Comparison of ENCODE assay signal across 23 cellular contexts in genomic region chr14:67512463-67513134, GRCh38. TPM values are rescaled to one million over a fixed set of nuclear protein-coding genes. Genes with fewer than 3 reads are reported as not detected.
A peak's percentile ranks its signal among the peaks of the same experiment; 100 is the strongest.
DNase-seq lines count a peak whose midpoint lies in the region; ATAC-seq and TF ChIP-seq lines count a peak whose summit lies in the region.
"Had no signal": no experiment of that assay in that cellular context is flagged by ENCODE, and none has a peak within 500 bp of the region (broad histone marks: within the 10 kb centered on the region; RNA-seq: fewer than 3 reads in every experiment).

No MANE protein-coding gene starts in this region.

- H3K27ac ChIP-seq in breast epithelium = peak overlapping the region; percentile 79 to 90
- H3K27ac ChIP-seq in mammary epithelial cell (ENCODE audit: insufficient read depth, low read depth, low read length) = no peak overlapping the region
- peak overlapping the region; percentile 91 for H3K27ac ChIP-seq in Karpas-422 (ENCODE audit: low read length)
- H3K27ac ChIP-seq: C4-2B, colonic mucosa, suprapubic skin had no signal

- H3K27me3 ChIP-seq in breast epithelium = no peaks in the 10 kb centered on the region
- no peaks in the 10 kb centered on the region for H3K27me3 ChIP-seq in mammary epithelial cell (ENCODE audit: insufficient read depth, low read length)
- H3K27me3 ChIP-seq in Karpas-422 (ENCODE audit: low read length) = no peaks in the 10 kb centered on the region
- H3K27me3 ChIP-seq: colonic mucosa, suprapubic skin had no signal

- H3K27ac Mint-ChIP-seq in immature natural killer cell (peak overlapping the region; percentile 79 to 94 (median 90)), progenitor cell of endocrine pancreas (no peak overlapping the region)
- H3K27ac Mint-ChIP-seq: endodermal cell, HFFc6, T-helper 17 cell, WTC11 had no signal

- dilution Hi-C loops in mammary epithelial cell (cut with HindIII; ENCODE audit: low sequenced_read_pairs) = loop anchor here (5.0 kb wide), 1 partner anchor 50 kb away; no protein-coding TSS in a partner anchor

- H3K79me2 ChIP-seq in mammary epithelial cell (ENCODE audit: insufficient read depth, low read length) (no peaks in the 10 kb centered on the region), Karpas-422 (ENCODE audit: low read length) (peaks cover 60% of the 10 kb centered on the region)

- H3K4me3 ChIP-seq in breast epithelium = no peak overlapping the region
- no peak overlapping the region for H3K4me3 ChIP-seq in mammary epithelial cell (replicated peaks in 1 of 3; ENCODE audit: insufficient read depth in 1 of 3, low read depth in 2 of 3, low read length in 3 of 3)
- peak overlapping the region; percentile 79 for H3K4me3 ChIP-seq in Karpas-422 (ENCODE audit: low read length)
- H3K4me3 ChIP-seq: colonic mucosa, suprapubic skin had no signal

- no peaks in the 10 kb centered on the region for H3K36me3 Mint-ChIP-seq in immature natural killer cell
- no peaks in the 10 kb centered on the region for H3K36me3 Mint-ChIP-seq in progenitor cell of endocrine pancreas (ENCODE audit: insufficient read depth)
- H3K36me3 Mint-ChIP-seq: WTC11 had no signal

- H3K4me3 Mint-ChIP-seq in immature natural killer cell (peak overlapping the region in 1 of 5 donors; percentile 22), progenitor cell of endocrine pancreas (ENCODE audit: low read depth) (no peak overlapping the region)
- H3K4me3 Mint-ChIP-seq: endodermal cell, HFFc6, WTC11 had no signal

- H3K4me2 ChIP-seq in mammary epithelial cell (ENCODE audit: insufficient read depth, low read depth, low read length) (no peak overlapping the region), Karpas-422 (ENCODE audit: low read depth, low read length, poor library complexity, severe bottlenecking) (peak overlapping the region; percentile 78)

- no peaks in the 10 kb centered on the region for H3K9me3 Mint-ChIP-seq in immature natural killer cell
- H3K9me3 Mint-ChIP-seq in progenitor cell of endocrine pancreas (ENCODE audit: low read depth) = no peaks in the 10 kb centered on the region
- H3K9me3 Mint-ChIP-seq: endodermal cell, HFFc6, naive B cell, WTC11 had no signal

- H3K27me3 Mint-ChIP-seq in immature natural killer cell (ENCODE audit: low read depth in 3 of 3) (peaks cover 0 to 6% (median 3%) of the 10 kb centered on the region in 3 donors), progenitor cell of endocrine pancreas (peaks cover 29% of the 10 kb centered on the region)
- H3K27me3 Mint-ChIP-seq: naive B cell, T-helper 17 cell had no signal

- CTCF ChIA-PET in mammary epithelial cell (lab: Charles Lee; ENCODE audit: low non-redundant PET) = no interaction called here

- TF ChIP-seq CTCF in breast epithelium (IDR thresholded peaks at IDR 0.05) (no peak), mammary epithelial cell (conservative IDR thresholded peaks at IDR 0.05 in 1 of 2, IDR thresholded peaks at IDR 0.05 in 1 of 2; ENCODE audit: extremely low read depth in 1 of 2, insufficient read depth in 1 of 2, low read depth in 1 of 2, low read length in 2 of 2) (no peak), progenitor cell of endocrine pancreas (IDR thresholded peaks at IDR 0.05; ENCODE audit: unreplicated experiment) (no peak)

- no peak for TF ChIP-seq POLR2A in breast epithelium (IDR thresholded peaks at IDR 0.05)

- WGBS in mammary epithelial cell (ENCODE audit: low coverage, missing lambda C conversion rate) = 78% methylated on average over 4 of the region's 4 CpGs

- H3K9ac ChIP-seq in mammary epithelial cell (ENCODE audit: insufficient read depth, low read length) (no peak overlapping the region), Karpas-422 (ENCODE audit: low read length) (peak overlapping the region; percentile 87)

- ATAC-seq in GM18519 (IDR thresholded peaks at IDR 0.05; ENCODE audit: low FRiP score, unreplicated experiment) = no peak
- ATAC-seq in HG02852 (IDR thresholded peaks at IDR 0.05; ENCODE audit: unreplicated experiment) = no peak
- ATAC-seq: T-helper 17 cell, WTC11 had no signal

- H2AFZ ChIP-seq in mammary epithelial cell (ENCODE audit: low read depth, low read length) (no peak overlapping the region), Karpas-422 (ENCODE audit: low read length) (no peak overlapping the region)

- H3K36me3 ChIP-seq in breast epithelium (no peaks in the 10 kb centered on the region), mammary epithelial cell (ENCODE audit: insufficient read depth, low read length) (no peaks in the 10 kb centered on the region), Karpas-422 (ENCODE audit: insufficient read depth, low read length) (no peaks in the 10 kb centered on the region)
- H3K36me3 ChIP-seq: colonic mucosa, suprapubic skin had no signal

- BruUV-seq in mammary epithelial cell (replicated peaks; lab: Mats Ljungman, UMichigan) = no TSS peak

- DNase-seq in breast epithelium (ENCODE audit: low spot score in 2 of 2) (no peak), mammary epithelial cell (no peak), Karpas-422 (peak; percentile 87), immature natural killer cell (no peak), superior temporal gyrus (ENCODE audit: extremely low spot score) (peak; percentile 8), progenitor cell of endocrine pancreas (ENCODE audit: low spot score, unreplicated experiment) (no peak)
- DNase-seq: activated CD4-positive, alpha-beta T cell treated with anti-CD3 and anti-CD28 coated beads, Interleukin-2, amount 50 U/mL, for 48 hours; activated effector memory CD4-positive, alpha-beta T cell treated with anti-CD3 and anti-CD28 coated beads, Interleukin-2, amount 50 U/mL, for 16 hours; colonic mucosa; DMS 273 treated with DMSO at 0.1 percent for 48 hours; endodermal cell; HFFc6; kidney glomerular epithelial cell; naive B cell; NCI-H1048; NCI-H2029; NCI-H446 treated with DMSO at 0.1 percent for 48 hours; T-helper 17 cell had no signal

- in situ Hi-C loops in mammary epithelial cell (cut with MboI; ENCODE audit: low sequenced_read_pairs in 2 of 2) = no loop called here

- no peaks in the 10 kb centered on the region for H3K9me2 ChIP-seq in Karpas-422 (replicated peaks; ENCODE audit: insufficient read depth, low read length)

- H3K4me1 Mint-ChIP-seq in immature natural killer cell = peaks cover 27 to 52% of the 10 kb centered on the region in 2 donors
- H3K4me1 Mint-ChIP-seq in progenitor cell of endocrine pancreas (ENCODE audit: low read depth) = peaks cover 10% of the 10 kb centered on the region

- H4K20me1 ChIP-seq in mammary epithelial cell (ENCODE audit: insufficient read depth, low read length) (no peaks in the 10 kb centered on the region), Karpas-422 (ENCODE audit: insufficient read depth, low read depth, low read length) (no peaks in the 10 kb centered on the region)

- H3K9me3 ChIP-seq in breast epithelium = no peaks in the 10 kb centered on the region
- no peaks in the 10 kb centered on the region for H3K9me3 ChIP-seq in mammary epithelial cell (replicated peaks; ENCODE audit: insufficient read depth, low read length)
- H3K9me3 ChIP-seq in Karpas-422 (ENCODE audit: low read length) = no peaks in the 10 kb centered on the region
- H3K9me3 ChIP-seq: colonic mucosa, suprapubic skin had no signal

- intact Hi-C loops in breast epithelium (cut with DNase I; ENCODE audit: low total_unique reads) (no loop called here), mammary epithelial cell (cut with micrococcal nuclease) (no loop called here)

- H3K4me1 ChIP-seq in breast epithelium = peaks cover 0 to 5% of the 10 kb centered on the region in 2 donors
- peaks cover 19% of the 10 kb centered on the region for H3K4me1 ChIP-seq in mammary epithelial cell (ENCODE audit: insufficient read depth, low read length)
- H3K4me1 ChIP-seq in Karpas-422 (ENCODE audit: low read length) = peaks cover 62% of the 10 kb centered on the region

RNA-seq across cellular contexts. Expression of gene PLEKHH1, which starts 20.5 kb away (rescaled TPM):
- total RNA-seq in breast epithelium (10 to 100 TPM in 2 of 3 donors, 1 to 10 TPM in 1; 2.9 to 18.9 (median 14.7) TPM), mammary epithelial cell (10 to 100 TPM in 1 of 2 donors, 1 to 10 TPM in 1; 6.7 to 11.9 TPM), progenitor cell of endocrine pancreas (119 and 127 TPM in 2 replicates)
- polyA plus RNA-seq in mammary epithelial cell (3.1 TPM), immature natural killer cell (under 1 TPM in 1 of 3 donors, not detected in 2; 0.22 TPM)
- polyA minus RNA-seq in mammary epithelial cell = 41.7 TPM
- 0.83 and 3.7 TPM in 2 replicates for total RNA-seq in Karpas-422 (2014; rRNA removed; shearing (Covaris generic); ENCODE audit: low replicate concordance)

RNA-seq across cellular contexts. Expression of gene TMEM229B, which starts 24.1 kb away (rescaled TPM):
- total RNA-seq in breast epithelium = 10 to 100 TPM in 1 of 3 donors, 1 to 10 TPM in 1, under 1 TPM in 1; 0.64 to 10.2 (median 6.0) TPM
- 1 to 10 TPM in 1 of 2 donors, under 1 TPM in 1; 0.50 to 2.0 TPM for total RNA-seq in mammary epithelial cell
- polyA plus RNA-seq in mammary epithelial cell = 1.2 TPM
- polyA minus RNA-seq in mammary epithelial cell = 1.5 TPM
- total RNA-seq in Karpas-422 (2014; rRNA removed; shearing (Covaris generic); ENCODE audit: low replicate concordance) = 60.2 and 84.7 TPM in 2 replicates
- polyA plus RNA-seq in immature natural killer cell = 10 to 100 TPM; 28.0 to 67.1 (median 35.8) TPM
- 1.7 and 1.8 TPM in 2 replicates for total RNA-seq in progenitor cell of endocrine pancreas

Comparison
In these comparisons a context has a peak if more than half of its experiments do, and no peak if none do; other contexts are left out.
1. DNase-seq: peak in Karpas-422 (single experiment) and superior temporal gyrus (single experiment); none in breast epithelium (0 of 2), mammary epithelial cell (single experiment), immature natural killer cell (0 of 3) and progenitor cell of endocrine pancreas (single experiment).